In genomic region chr14:37185670-37186069, GRCh38 we compare ENCODE assay signal across 34 cellular contexts.
"Had no signal": no experiment of that assay in that cellular context is flagged by ENCODE, and none has a peak within 500 bp of the region (broad histone marks: within the 10 kb centered on the region; RNA-seq: fewer than 3 reads in every experiment).

No MANE protein-coding gene starts in this region.

- H3K4me3 ChIP-seq: MG63 had no signal

- H3K9me3 ChIP-seq: MG63 had no signal

- H3K36me3 ChIP-seq: MG63 had no signal

- DNase-seq: Karpas-422, Kasumi-1, MG63, MM.1S, MV-4-11, NCI-H1048, NCI-H1092, NCI-H1092 treated with DMSO at 0.1 percent for 48 hours, NCI-H1105, NCI-H1105 treated with DMSO at 0.1 percent for 48 hours, NCI-H1417, NCI-H1417 treated with DMSO at 0.1 percent for 48 hours, NCI-H1436, NCI-H1436 treated with DMSO at 0.1 percent for 48 hours, NCI-H146, NCI-H1694, NCI-H1694 treated with DMSO at 0.1 percent for 48 hours, NCI-H187, NCI-H187 treated with DMSO at 0.1 percent for 48 hours, NCI-H1930, NCI-H2029, NCI-H2029 treated with DMSO at 0.1 percent for 48 hours, NCI-H2081, NCI-H2081 treated with DMSO at 0.1 percent for 48 hours, NCI-H2107, NCI-H2171, NCI-H2171 treated with DMSO at 0.1 percent for 48 hours, NCI-H2227 treated with DMSO at 0.1 percent for 48 hours, NCI-H226, NCI-H345, NCI-H446, NCI-H446 treated with DMSO at 0.1 percent for 48 hours, NCI-H510A, NCI-H510A treated with DMSO at 0.1 percent for 48 hours had no signal

- H3K27me3 ChIP-seq: MG63 had no signal
